1 cellular context compared by ENCODE assay signal in the genomic region with DNA sequence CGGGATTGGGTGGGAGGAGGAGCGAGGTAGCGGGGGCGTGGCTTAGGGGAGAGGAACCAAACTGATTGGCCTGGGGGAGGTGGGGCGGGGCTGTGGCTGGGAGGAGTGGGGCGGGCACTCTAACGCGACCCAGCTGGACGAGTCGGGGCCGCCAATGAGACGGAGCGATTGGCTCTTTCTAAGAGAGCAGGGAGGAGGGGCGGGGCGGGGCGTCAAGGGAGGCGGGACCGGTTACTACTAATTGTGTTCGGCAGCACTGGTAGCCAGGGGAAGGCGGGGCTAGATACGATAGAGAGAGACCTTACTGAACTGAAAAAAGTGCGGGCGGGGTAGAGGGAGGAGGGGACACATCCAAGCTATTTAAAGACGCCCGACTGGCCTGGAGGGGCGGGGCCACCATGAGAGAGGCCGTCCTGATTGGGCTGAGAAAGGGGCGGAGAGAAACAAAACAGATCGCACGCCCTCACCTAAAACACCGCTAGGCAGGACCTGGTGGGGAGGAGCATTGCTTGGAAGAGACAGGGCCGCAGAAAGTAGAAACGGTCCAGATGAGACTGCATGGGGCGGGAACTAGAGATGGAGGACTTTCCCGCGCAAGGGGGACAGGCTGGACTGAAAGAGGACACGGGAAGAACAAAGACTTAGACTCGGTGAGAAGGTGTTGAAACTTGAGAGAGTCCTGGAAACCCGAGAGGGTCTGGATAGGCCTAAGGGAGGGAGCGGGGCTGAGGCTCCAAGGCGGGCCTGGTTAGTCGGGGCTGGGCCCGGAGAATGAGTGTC.
A peak's percentile ranks its signal among the peaks of the same experiment; 100 is the strongest.
TF ChIP-seq lines count a peak whose summit lies in the region.

A gene (minus strand): TSS at position 232 of the 780 bp plus-strand sequence. CDS start 295 bp downstream, outside the sequence.

TF ChIP-seq in HEK293, 187 proteins besides CTCF, POLR2A, EP300 and RAD21 (continued from another document and continues in another):
- TF ChIP-seq, protein P1, sequence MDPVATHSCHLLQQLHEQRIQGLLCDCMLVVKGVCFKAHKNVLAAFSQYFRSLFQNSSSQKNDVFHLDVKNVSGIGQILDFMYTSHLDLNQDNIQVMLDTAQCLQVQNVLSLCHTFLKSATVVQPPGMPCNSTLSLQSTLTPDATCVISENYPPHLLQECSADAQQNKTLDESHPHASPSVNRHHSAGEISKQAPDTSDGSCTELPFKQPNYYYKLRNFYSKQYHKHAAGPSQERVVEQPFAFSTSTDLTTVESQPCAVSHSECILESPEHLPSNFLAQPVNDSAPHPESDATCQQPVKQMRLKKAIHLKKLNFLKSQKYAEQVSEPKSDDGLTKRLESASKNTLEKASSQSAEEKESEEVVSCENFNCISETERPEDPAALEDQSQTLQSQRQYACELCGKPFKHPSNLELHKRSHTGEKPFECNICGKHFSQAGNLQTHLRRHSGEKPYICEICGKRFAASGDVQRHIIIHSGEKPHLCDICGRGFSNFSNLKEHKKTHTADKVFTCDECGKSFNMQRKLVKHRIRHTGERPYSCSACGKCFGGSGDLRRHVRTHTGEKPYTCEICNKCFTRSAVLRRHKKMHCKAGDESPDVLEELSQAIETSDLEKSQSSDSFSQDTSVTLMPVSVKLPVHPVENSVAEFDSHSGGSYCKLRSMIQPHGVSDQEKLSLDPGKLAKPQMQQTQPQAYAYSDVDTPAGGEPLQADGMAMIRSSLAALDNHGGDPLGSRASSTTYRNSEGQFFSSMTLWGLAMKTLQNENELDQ (tag by site-specific recombination; IDR thresholded peaks at IDR 0.05; ENCODE audit: low read depth) = no peak
- TF ChIP-seq ZNF24 (tag by site-specific recombination; IDR thresholded peaks at IDR 0.05) (peak; percentile 54; the same call in 1 of the 2 replicates), ZNF2 (tag by site-specific recombination; IDR thresholded peaks at IDR 0.05) (no peak), PRDM1 (tag by site-specific recombination; IDR thresholded peaks at IDR 0.05) (peak; percentile 66), ZFHX2 (tag by site-specific recombination; conservative IDR thresholded peaks at IDR 0.05) (no peak), ZNF335 (tag by site-specific recombination; conservative IDR thresholded peaks at IDR 0.05) (0 out of 2 replicates have a peak, but pooled peaks have one; percentile 13), ZNF548 (tag by site-specific recombination; IDR thresholded peaks at IDR 0.05) (no peak), ZNF311 (tag by site-specific recombination; IDR thresholded peaks at IDR 0.05; ENCODE audit: borderline replicate concordance) (no peak), ZNF558 (tag by site-specific recombination; IDR thresholded peaks at IDR 0.05) (no peak), ZNF138 (tag by site-specific recombination; IDR thresholded peaks at IDR 0.05; ENCODE audit: borderline replicate concordance) (no peak), ZNF341 (tag by site-specific recombination; IDR thresholded peaks at IDR 0.05; ENCODE audit: low read depth) (peak; percentile 95), KLF9 (tag by site-specific recombination; IDR thresholded peaks at IDR 0.05; ENCODE audit: low read depth) (peak; percentile 52; the same call in 1 of the 2 replicates), SP7 (tag by site-specific recombination; IDR thresholded peaks at IDR 0.05) (peak; percentile 60), GLI2 (tag by site-specific recombination; IDR thresholded peaks at IDR 0.05; ENCODE audit: borderline replicate concordance, low read depth) (no peak), ZNF777 (tag by site-specific recombination; IDR thresholded peaks at IDR 0.05; ENCODE audit: borderline replicate concordance) (no peak), ZNF132 (tag by site-specific recombination; IDR thresholded peaks at IDR 0.05; ENCODE audit: borderline replicate concordance) (no peak), ZNF610 (tag by site-specific recombination; IDR thresholded peaks at IDR 0.05; ENCODE audit: borderline replicate concordance) (no peak), ZNF48 (tag by site-specific recombination; IDR thresholded peaks at IDR 0.05) (no peak), ZNF530 (tag by site-specific recombination; IDR thresholded peaks at IDR 0.05; ENCODE audit: low read depth) (peak; percentile 6; the same call in 1 of the 2 replicates), ZBTB8A (tag by site-specific recombination; IDR thresholded peaks at IDR 0.05) (no peak), ZNF174 (tag by site-specific recombination; IDR thresholded peaks at IDR 0.05) (no peak), ZNF23 (tag by site-specific recombination; IDR thresholded peaks at IDR 0.05; ENCODE audit: borderline replicate concordance) (no peak), ZNF112 (tag by site-specific recombination; IDR thresholded peaks at IDR 0.05) (no peak), ZFP41 (tag by site-specific recombination; IDR thresholded peaks at IDR 0.05; ENCODE audit: borderline replicate concordance) (no peak), ZNF701 (tag by site-specific recombination; IDR thresholded peaks at IDR 0.05) (no peak), ZNF830 (tag by site-specific recombination; IDR thresholded peaks at IDR 0.05; ENCODE audit: low read depth) (no peak), ZNF266 (tag by site-specific recombination; IDR thresholded peaks at IDR 0.05; ENCODE audit: low read depth) (no peak), ZBTB48 (tag by site-specific recombination; IDR thresholded peaks at IDR 0.05) (no peak), ZNF626 (tag by site-specific recombination; IDR thresholded peaks at IDR 0.05) (no peak), BCL11B (tag by site-specific recombination; IDR thresholded peaks at IDR 0.05; ENCODE audit: low read depth) (no peak), ZNF837 (tag by site-specific recombination; IDR thresholded peaks at IDR 0.05) (no peak), ZSCAN30 (tag by site-specific recombination; IDR thresholded peaks at IDR 0.05) (no peak)
- TF ChIP-seq, protein P2, sequence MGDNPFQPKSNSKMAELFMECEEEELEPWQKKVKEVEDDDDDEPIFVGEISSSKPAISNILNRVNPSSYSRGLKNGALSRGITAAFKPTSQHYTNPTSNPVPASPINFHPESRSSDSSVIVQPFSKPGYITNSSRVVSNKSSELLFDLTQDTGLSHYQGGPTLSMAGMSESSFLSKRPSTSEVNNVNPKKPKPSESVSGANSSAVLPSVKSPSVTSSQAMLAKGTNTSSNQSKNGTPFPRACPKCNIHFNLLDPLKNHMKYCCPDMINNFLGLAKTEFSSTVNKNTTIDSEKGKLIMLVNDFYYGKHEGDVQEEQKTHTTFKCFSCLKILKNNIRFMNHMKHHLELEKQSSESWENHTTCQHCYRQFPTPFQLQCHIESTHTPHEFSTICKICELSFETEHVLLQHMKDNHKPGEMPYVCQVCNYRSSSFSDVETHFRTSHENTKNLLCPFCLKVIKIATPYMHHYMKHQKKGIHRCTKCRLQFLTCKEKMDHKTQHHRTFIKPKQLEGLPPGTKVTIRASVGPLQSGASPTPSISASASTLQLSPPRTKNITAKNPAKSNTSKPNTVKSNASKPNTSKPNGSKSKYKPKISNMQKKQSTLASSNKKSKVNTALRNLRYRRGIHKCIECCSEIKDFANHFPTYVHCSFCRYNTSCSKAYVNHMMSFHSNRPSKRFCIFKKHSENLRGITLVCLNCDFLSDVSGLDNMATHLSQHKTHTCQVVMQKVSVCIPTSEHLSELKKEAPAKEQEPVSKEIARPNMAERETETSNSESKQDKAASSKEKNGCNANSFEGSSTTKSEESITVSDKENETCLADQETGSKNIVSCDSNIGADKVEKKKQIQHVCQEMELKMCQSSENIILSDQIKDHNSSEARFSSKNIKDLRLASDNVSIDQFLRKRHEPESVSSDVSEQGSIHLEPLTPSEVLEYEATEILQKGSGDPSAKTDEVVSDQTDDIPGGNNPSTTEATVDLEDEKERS (tag by site-specific recombination; IDR thresholded peaks at IDR 0.05) = no peak
- TF ChIP-seq, protein P3, sequence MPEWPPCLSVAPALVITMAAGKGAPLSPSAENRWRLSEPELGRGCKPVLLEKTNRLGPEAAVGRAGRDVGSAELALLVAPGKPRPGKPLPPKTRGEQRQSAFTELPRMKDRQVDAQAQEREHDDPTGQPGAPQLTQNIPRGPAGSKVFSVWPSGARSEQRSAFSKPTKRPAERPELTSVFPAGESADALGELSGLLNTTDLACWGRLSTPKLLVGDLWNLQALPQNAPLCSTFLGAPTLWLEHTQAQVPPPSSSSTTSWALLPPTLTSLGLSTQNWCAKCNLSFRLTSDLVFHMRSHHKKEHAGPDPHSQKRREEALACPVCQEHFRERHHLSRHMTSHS (tag by site-specific recombination; IDR thresholded peaks at IDR 0.05) = no peak
- TF ChIP-seq, protein P4, sequence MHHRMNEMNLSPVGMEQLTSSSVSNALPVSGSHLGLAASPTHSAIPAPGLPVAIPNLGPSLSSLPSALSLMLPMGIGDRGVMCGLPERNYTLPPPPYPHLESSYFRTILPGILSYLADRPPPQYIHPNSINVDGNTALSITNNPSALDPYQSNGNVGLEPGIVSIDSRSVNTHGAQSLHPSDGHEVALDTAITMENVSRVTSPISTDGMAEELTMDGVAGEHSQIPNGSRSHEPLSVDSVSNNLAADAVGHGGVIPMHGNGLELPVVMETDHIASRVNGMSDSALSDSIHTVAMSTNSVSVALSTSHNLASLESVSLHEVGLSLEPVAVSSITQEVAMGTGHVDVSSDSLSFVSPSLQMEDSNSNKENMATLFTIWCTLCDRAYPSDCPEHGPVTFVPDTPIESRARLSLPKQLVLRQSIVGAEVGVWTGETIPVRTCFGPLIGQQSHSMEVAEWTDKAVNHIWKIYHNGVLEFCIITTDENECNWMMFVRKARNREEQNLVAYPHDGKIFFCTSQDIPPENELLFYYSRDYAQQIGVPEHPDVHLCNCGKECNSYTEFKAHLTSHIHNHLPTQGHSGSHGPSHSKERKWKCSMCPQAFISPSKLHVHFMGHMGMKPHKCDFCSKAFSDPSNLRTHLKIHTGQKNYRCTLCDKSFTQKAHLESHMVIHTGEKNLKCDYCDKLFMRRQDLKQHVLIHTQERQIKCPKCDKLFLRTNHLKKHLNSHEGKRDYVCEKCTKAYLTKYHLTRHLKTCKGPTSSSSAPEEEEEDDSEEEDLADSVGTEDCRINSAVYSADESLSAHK (tag by site-specific recombination; IDR thresholded peaks at IDR 0.05) = peak; percentile 94
- TF ChIP-seq, protein P5, sequence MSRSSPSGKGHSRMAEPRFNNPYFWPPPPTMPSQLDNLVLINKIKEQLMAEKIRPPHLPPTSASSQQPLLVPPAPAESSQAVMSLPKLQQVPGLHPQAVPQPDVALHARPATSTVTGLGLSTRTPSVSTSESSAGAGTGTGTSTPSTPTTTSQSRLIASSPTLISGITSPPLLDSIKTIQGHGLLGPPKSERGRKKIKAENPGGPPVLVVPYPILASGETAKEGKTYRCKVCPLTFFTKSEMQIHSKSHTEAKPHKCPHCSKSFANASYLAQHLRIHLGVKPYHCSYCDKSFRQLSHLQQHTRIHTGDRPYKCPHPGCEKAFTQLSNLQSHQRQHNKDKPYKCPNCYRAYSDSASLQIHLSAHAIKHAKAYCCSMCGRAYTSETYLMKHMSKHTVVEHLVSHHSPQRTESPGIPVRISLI (tag by site-specific recombination; IDR thresholded peaks at IDR 0.05) = no peak
- TF ChIP-seq, protein P6, sequence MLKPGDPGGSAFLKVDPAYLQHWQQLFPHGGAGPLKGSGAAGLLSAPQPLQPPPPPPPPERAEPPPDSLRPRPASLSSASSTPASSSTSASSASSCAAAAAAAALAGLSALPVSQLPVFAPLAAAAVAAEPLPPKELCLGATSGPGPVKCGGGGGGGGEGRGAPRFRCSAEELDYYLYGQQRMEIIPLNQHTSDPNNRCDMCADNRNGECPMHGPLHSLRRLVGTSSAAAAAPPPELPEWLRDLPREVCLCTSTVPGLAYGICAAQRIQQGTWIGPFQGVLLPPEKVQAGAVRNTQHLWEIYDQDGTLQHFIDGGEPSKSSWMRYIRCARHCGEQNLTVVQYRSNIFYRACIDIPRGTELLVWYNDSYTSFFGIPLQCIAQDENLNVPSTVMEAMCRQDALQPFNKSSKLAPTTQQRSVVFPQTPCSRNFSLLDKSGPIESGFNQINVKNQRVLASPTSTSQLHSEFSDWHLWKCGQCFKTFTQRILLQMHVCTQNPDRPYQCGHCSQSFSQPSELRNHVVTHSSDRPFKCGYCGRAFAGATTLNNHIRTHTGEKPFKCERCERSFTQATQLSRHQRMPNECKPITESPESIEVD (tag by site-specific recombination; IDR thresholded peaks at IDR 0.05) = no peak
- TF ChIP-seq, protein P7, sequence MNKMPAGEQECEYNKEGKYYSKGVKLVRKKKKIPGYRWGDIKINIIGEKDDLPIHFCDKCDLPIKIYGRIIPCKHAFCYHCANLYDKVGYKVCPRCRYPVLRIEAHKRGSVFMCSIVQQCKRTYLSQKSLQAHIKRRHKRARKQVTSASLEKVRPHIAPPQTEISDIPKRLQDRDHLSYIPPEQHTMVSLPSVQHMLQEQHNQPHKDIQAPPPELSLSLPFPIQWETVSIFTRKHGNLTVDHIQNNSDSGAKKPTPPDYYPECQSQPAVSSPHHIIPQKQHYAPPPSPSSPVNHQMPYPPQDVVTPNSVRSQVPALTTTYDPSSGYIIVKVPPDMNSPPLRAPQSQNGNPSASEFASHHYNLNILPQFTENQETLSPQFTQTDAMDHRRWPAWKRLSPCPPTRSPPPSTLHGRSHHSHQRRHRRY (tag by site-specific recombination; IDR thresholded peaks at IDR 0.05) = no peak
- TF ChIP-seq, protein P8, sequence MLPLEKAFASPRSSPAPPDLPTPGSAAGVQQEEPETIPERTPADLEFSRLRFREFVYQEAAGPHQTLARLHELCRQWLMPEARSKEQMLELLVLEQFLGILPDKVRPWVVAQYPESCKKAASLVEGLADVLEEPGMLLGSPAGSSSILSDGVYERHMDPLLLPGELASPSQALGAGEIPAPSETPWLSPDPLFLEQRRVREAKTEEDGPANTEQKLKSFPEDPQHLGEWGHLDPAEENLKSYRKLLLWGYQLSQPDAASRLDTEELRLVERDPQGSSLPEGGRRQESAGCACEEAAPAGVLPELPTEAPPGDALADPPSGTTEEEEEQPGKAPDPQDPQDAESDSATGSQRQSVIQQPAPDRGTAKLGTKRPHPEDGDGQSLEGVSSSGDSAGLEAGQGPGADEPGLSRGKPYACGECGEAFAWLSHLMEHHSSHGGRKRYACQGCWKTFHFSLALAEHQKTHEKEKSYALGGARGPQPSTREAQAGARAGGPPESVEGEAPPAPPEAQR (tag by site-specific recombination; IDR thresholded peaks at IDR 0.05) = no peak
- TF ChIP-seq, protein P9, sequence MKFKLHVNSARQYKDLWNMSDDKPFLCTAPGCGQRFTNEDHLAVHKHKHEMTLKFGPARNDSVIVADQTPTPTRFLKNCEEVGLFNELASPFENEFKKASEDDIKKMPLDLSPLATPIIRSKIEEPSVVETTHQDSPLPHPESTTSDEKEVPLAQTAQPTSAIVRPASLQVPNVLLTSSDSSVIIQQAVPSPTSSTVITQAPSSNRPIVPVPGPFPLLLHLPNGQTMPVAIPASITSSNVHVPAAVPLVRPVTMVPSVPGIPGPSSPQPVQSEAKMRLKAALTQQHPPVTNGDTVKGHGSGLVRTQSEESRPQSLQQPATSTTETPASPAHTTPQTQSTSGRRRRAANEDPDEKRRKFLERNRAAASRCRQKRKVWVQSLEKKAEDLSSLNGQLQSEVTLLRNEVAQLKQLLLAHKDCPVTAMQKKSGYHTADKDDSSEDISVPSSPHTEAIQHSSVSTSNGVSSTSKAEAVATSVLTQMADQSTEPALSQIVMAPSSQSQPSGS (tag by site-specific recombination; IDR thresholded peaks at IDR 0.05; ENCODE audit: low read depth) = no peak
- TF ChIP-seq, protein P10, sequence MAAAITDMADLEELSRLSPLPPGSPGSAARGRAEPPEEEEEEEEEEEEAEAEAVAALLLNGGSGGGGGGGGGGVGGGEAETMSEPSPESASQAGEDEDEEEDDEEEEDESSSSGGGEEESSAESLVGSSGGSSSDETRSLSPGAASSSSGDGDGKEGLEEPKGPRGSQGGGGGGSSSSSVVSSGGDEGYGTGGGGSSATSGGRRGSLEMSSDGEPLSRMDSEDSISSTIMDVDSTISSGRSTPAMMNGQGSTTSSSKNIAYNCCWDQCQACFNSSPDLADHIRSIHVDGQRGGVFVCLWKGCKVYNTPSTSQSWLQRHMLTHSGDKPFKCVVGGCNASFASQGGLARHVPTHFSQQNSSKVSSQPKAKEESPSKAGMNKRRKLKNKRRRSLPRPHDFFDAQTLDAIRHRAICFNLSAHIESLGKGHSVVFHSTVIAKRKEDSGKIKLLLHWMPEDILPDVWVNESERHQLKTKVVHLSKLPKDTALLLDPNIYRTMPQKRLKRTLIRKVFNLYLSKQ (tag by site-specific recombination; IDR thresholded peaks at IDR 0.05; ENCODE audit: borderline replicate concordance) = no peak
